In genomic region chr10:77780180-77780579, GRCh38 we compare ENCODE assay signal across 26 cellular contexts.
"Had no signal": no experiment of that assay in that cellular context is flagged by ENCODE, and none has a peak within 500 bp of the region (broad histone marks: within the 10 kb centered on the region; RNA-seq: fewer than 3 reads in every experiment).

No MANE protein-coding gene starts in this region.

- H3K27ac Mint-ChIP-seq: naive thymus-derived CD4-positive, alpha-beta T cell; natural killer cell treated with Interleukin-12 subunit alpha and Interleukin-12 subunit beta and Interleukin-15 and Interleukin-18, amount 100 ng/mL, for 72 hours; stimulated activated memory B cell treated with anti-CD40 and anti-IgM and Interleukin-4, amounts not matched to agents 10 μg/mL and 1 μg/mL and 100 μg/mL, for 72 hours; stimulated activated naive CD8-positive, alpha-beta T cell treated with anti-CD3 and anti-CD28 coated beads, Interleukin-15, amount 100 ng/mL, for 72 hours; type B pancreatic cell had no signal

- H3K27me3 Mint-ChIP-seq: natural killer cell treated with Interleukin-12 subunit alpha and Interleukin-12 subunit beta and Interleukin-15 and Interleukin-18, amount 100 ng/mL, for 72 hours; type B pancreatic cell had no signal

- H3K4me3 ChIP-seq: heart right ventricle, hepatocyte, left ventricle myocardium inferior, lung, mucosa of descending colon, pancreas, right atrium auricular region, right lobe of liver, smooth muscle cell, thoracic aorta, tibial artery, vagina had no signal

- H3K4me1 ChIP-seq: heart right ventricle, left ventricle myocardium inferior, pancreas, right atrium auricular region, right lobe of liver, tibial artery, vagina had no signal

- H3K4me1 Mint-ChIP-seq: naive thymus-derived CD4-positive, alpha-beta T cell; stimulated activated memory B cell treated with anti-CD40 and anti-IgM and Interleukin-4, amounts not matched to agents 10 μg/mL and 1 μg/mL and 100 μg/mL, for 72 hours; stimulated activated naive CD8-positive, alpha-beta T cell treated with anti-CD3 and anti-CD28 coated beads, Interleukin-15, amount 100 ng/mL, for 72 hours had no signal

- H3K27ac ChIP-seq: heart right ventricle, hepatocyte, left ventricle myocardium inferior, pancreas, right atrium auricular region, right lobe of liver, thoracic aorta, tibial artery, vagina had no signal

- H3K4me3 Mint-ChIP-seq: naive thymus-derived CD4-positive, alpha-beta T cell; natural killer cell treated with Interleukin-12 subunit alpha and Interleukin-12 subunit beta and Interleukin-15 and Interleukin-18, amount 100 ng/mL, for 72 hours; stimulated activated memory B cell treated with anti-CD40 and anti-IgM and Interleukin-4, amounts not matched to agents 10 μg/mL and 1 μg/mL and 100 μg/mL, for 72 hours; stimulated activated naive CD8-positive, alpha-beta T cell treated with anti-CD3 and anti-CD28 coated beads, Interleukin-15, amount 100 ng/mL, for 72 hours; type B pancreatic cell had no signal

- H3K4me2 ChIP-seq: hepatocyte, smooth muscle cell had no signal

- ATAC-seq: heart right ventricle; mucosa of descending colon; naive thymus-derived CD4-positive, alpha-beta T cell; natural killer cell treated with Interleukin-12 subunit alpha and Interleukin-12 subunit beta and Interleukin-15 and Interleukin-18, amount 100 ng/mL, for 72 hours; pancreas; right lobe of liver; stimulated activated memory B cell treated with anti-CD40 and anti-IgM and Interleukin-4, amounts not matched to agents 10 μg/mL and 1 μg/mL and 100 μg/mL, for 72 hours; stimulated activated naive CD8-positive, alpha-beta T cell treated with anti-CD3 and anti-CD28 coated beads, Interleukin-15, amount 100 ng/mL, for 72 hours had no signal

- H3K27me3 ChIP-seq: heart right ventricle, hepatocyte, pancreas, right atrium auricular region, right lobe of liver, tibial artery, vagina had no signal

- H2AFZ ChIP-seq: hepatocyte had no signal

- H3K36me3 ChIP-seq: pancreas, right atrium auricular region had no signal

- H3K36me3 Mint-ChIP-seq: stimulated activated memory B cell treated with anti-CD40 and anti-IgM and Interleukin-4, amounts not matched to agents 10 μg/mL and 1 μg/mL and 100 μg/mL, for 72 hours had no signal

- DNase-seq: heart right ventricle; islet precursor cell; left ventricle myocardium inferior; mesendoderm; midbrain; mucosa of descending colon; naive thymus-derived CD4-positive, alpha-beta T cell; nucleus accumbens; pancreas; right lobe of liver; stimulated activated CD4-positive, alpha-beta T cell treated with anti-CD3 and anti-CD28 coated beads, Interleukin-1b, Interleukin-23, amount 100 ng/mL, for 48 hours; stimulated activated CD4-positive, alpha-beta T cell treated with anti-CD3 and anti-CD28 coated beads, Interleukin-2, amount 100 ng/mL, for 48 hours; stimulated activated CD4-positive, alpha-beta T cell treated with anti-CD3 and anti-CD28 coated beads, Interleukin-4, amount 100 ng/mL, for 4 hours; stimulated activated CD8-positive, alpha-beta memory T cell treated with anti-CD3 and anti-CD28 coated beads, Interleukin-4, amount 100 ng/mL, for 48 hours; stimulated activated naive CD4-positive, alpha-beta T cell treated with Interleukin-2 at 50 U/mL for 16 hours; stimulated activated naive CD8-positive, alpha-beta T cell treated with anti-CD3 and anti-CD28 coated beads, Interleukin-15, amount 100 ng/mL, for 72 hours; tibial artery had no signal

- H3K9me3 ChIP-seq: pancreas, right lobe of liver, vagina had no signal
